Comparison of ENCODE assay signal across 8 cellular contexts in genomic region chr16:81314603-81315270, GRCh38. TPM values are rescaled to one million over a fixed set of nuclear protein-coding genes. Genes with fewer than 3 reads are reported as not detected.
A peak's percentile ranks its signal among the peaks of the same experiment; 100 is the strongest.
DNase-seq lines count a peak whose midpoint lies in the region; ATAC-seq and TF ChIP-seq lines count a peak whose summit lies in the region.

Gene GAN (plus strand): TSS chr16:81314962. CDS start chr16:81315114, 152 bp downstream.

- H3K27ac ChIP-seq in osteoblast (ENCODE audit: low read depth, low read length) (peak within 1 kb of the TSS; percentile 74), thoracic aorta (peak within 1 kb of the TSS; percentile 78 to 83)

- peak within 1 kb of the TSS; percentile 98 for H2AFZ ChIP-seq in osteoblast (ENCODE audit: low read length)

- H3K4me1 ChIP-seq in osteoblast (ENCODE audit: insufficient read depth, low read length) (peaks cover 29% of the 10 kb centered on the region), thoracic aorta (ENCODE audit: control insufficient read depth in 1 of 2, low read depth in 2 of 2) (peaks cover 12 to 16% of the 10 kb centered on the region in 2 donors)

- H3K27me3 Mint-ChIP-seq in activated naive CD8-positive, alpha-beta T cell treated with anti-CD3 and anti-CD28 coated beads, Interleukin-2, amount 10 ng/mL, durations not matched to agents 7 days and 5 days = peaks cover 1% of the 10 kb centered on the region
- H3K27me3 Mint-ChIP-seq in glutamatergic neuron (ENCODE audit: unreplicated experiment) = peaks cover 8% of the 10 kb centered on the region

- H3K9me3 Mint-ChIP-seq in activated naive CD8-positive, alpha-beta T cell treated with anti-CD3 and anti-CD28 coated beads, Interleukin-2, amount 10 ng/mL, durations not matched to agents 7 days and 5 days = no peaks in the 10 kb centered on the region
- H3K9me3 Mint-ChIP-seq in glutamatergic neuron (ENCODE audit: unreplicated experiment) = peaks cover 15% of the 10 kb centered on the region

- no peaks in the 10 kb centered on the region for H3K36me3 ChIP-seq in osteoblast (ENCODE audit: insufficient read depth, low read length)
- no peaks in the 10 kb centered on the region for H3K36me3 ChIP-seq in thoracic aorta

- DNase-seq in GM12864 (ENCODE audit: low read depth) (peak; percentile 81), NCI-H1105 treated with DMSO at 0.1 percent for 48 hours (lab: John Stamatoyannopoulos, UW) (peak; percentile 84), SKM-1 treated with dmso at 0.1 percent for 144 hours (lab: John Stamatoyannopoulos, UW; ENCODE audit: unreplicated experiment) (peak; percentile 95), glutamatergic neuron (peak; percentile 96), osteoblast (ENCODE audit: insufficient read length, low spot score, missing footprints) (peak; percentile 97), thoracic aorta (ENCODE audit: low spot score) (peak; percentile 89)
- peak; percentile 95 for DNase-seq in activated naive CD8-positive, alpha-beta T cell treated with anti-CD3 and anti-CD28 coated beads, Interleukin-2, amount 10 ng/mL, durations not matched to agents 7 days and 5 days

- no peaks in the 10 kb centered on the region for H4K20me1 ChIP-seq in osteoblast (ENCODE audit: insufficient read depth, low read length)

- H3K4me3 Mint-ChIP-seq in activated naive CD8-positive, alpha-beta T cell treated with anti-CD3 and anti-CD28 coated beads, Interleukin-2, amount 10 ng/mL, durations not matched to agents 7 days and 5 days = peak within 1 kb of the TSS; percentile 93
- H3K4me3 Mint-ChIP-seq in glutamatergic neuron (ENCODE audit: unreplicated experiment) = peak within 1 kb of the TSS; percentile 99

- H3K27me3 ChIP-seq in osteoblast (ENCODE audit: insufficient read depth, low read length) (no peaks in the 10 kb centered on the region), thoracic aorta (replicated peaks; ENCODE audit: insufficient read depth) (no peaks in the 10 kb centered on the region)

- H3K27ac Mint-ChIP-seq in activated naive CD8-positive, alpha-beta T cell treated with anti-CD3 and anti-CD28 coated beads, Interleukin-2, amount 10 ng/mL, durations not matched to agents 7 days and 5 days = peak within 1 kb of the TSS; percentile 86
- peak within 1 kb of the TSS; percentile 89 for H3K27ac Mint-ChIP-seq in glutamatergic neuron (ENCODE audit: unreplicated experiment)

- no peak for TF ChIP-seq CTCF in GM12864 (IDR thresholded peaks at IDR 0.05; ENCODE audit: low read depth, low read length, missing control alignments)
- no peak for TF ChIP-seq CTCF in glutamatergic neuron (IDR thresholded peaks at IDR 0.05; ENCODE audit: partially characterized antibody, unreplicated experiment)
- no peak for TF ChIP-seq CTCF in osteoblast (IDR thresholded peaks at IDR 0.05; ENCODE audit: extremely low read depth, low read depth, low read length)
- no peak for TF ChIP-seq CTCF in thoracic aorta (IDR thresholded peaks at IDR 0.05)

- H3K36me3 Mint-ChIP-seq in activated naive CD8-positive, alpha-beta T cell treated with anti-CD3 and anti-CD28 coated beads, Interleukin-2, amount 10 ng/mL, durations not matched to agents 7 days and 5 days = peaks cover 7% of the 10 kb centered on the region
- no peaks in the 10 kb centered on the region for H3K36me3 Mint-ChIP-seq in glutamatergic neuron (ENCODE audit: unreplicated experiment)

- H3K9me3 ChIP-seq in osteoblast (ENCODE audit: low read depth, low read length) = no peaks in the 10 kb centered on the region
- no peaks in the 10 kb centered on the region for H3K9me3 ChIP-seq in thoracic aorta

- POLR2A ChIA-PET in activated naive CD8-positive, alpha-beta T cell treated with anti-CD3 and anti-CD28 coated beads, Interleukin-2, amount 10 ng/mL, durations not matched to agents 7 days and 5 days (lab: Charles Lee) = interaction anchor here (0.6 to 2.2 kb wide), 12 partner anchors 10 to 855 kb away, joined by 3 to 11 read pairs (median 4); partner anchors contain the start of genes ATMIN, C16orf46, CENPN and CMC2

- H3K4me1 Mint-ChIP-seq in activated naive CD8-positive, alpha-beta T cell treated with anti-CD3 and anti-CD28 coated beads, Interleukin-2, amount 10 ng/mL, durations not matched to agents 7 days and 5 days = peaks cover 30% of the 10 kb centered on the region
- peaks cover 13% of the 10 kb centered on the region for H3K4me1 Mint-ChIP-seq in glutamatergic neuron (ENCODE audit: low read depth, unreplicated experiment)

- ATAC-seq in HG02678 (IDR thresholded peaks at IDR 0.05; ENCODE audit: unreplicated experiment) = peak; percentile 97
- ATAC-seq in activated naive CD8-positive, alpha-beta T cell treated with anti-CD3 and anti-CD28 coated beads, Interleukin-2, amount 10 ng/mL, durations not matched to agents 7 days and 5 days (ENCODE audit: low read depth) = peak; percentile 96
- peak; percentile 92 for ATAC-seq in thoracic aorta (ENCODE audit: insufficient number of reproducible peaks, low FRiP score, low read depth)

- H3K4me2 ChIP-seq in osteoblast (ENCODE audit: insufficient read depth, low read length) = peak within 1 kb of the TSS; percentile 99

- peaks cover 56% of the 10 kb centered on the region for H3K79me2 ChIP-seq in osteoblast (ENCODE audit: insufficient read depth, low read length)

- H3K4me3 ChIP-seq in GM12864 (ENCODE audit: low read depth, low read length) (peak within 1 kb of the TSS; percentile 86), osteoblast (ENCODE audit: insufficient read depth, low read length) (peak within 1 kb of the TSS; percentile 97), thoracic aorta (peak within 1 kb of the TSS; percentile 85)

RNA-seq across cellular contexts. Expression of gene GAN, which starts in this region (rescaled TPM):
- total RNA-seq in activated naive CD8-positive, alpha-beta T cell treated with anti-CD3 and anti-CD28 coated beads, Interleukin-2, amount 10 ng/mL, durations not matched to agents 7 days and 5 days = 1 to 10 TPM; 9.0 to 9.3 TPM
- total RNA-seq in glutamatergic neuron (ENCODE audit: unreplicated experiment) (14.4 TPM), osteoblast (10.3 and 10.9 TPM in 2 replicates), thoracic aorta (10 to 100 TPM in 1 of 2 donors, 1 to 10 TPM in 1; 7.4 to 10.1 TPM)

Comparison
In these comparisons a context has a peak if more than half of its experiments do, and no peak if none do; other contexts are left out.
1. Peak in every context shown above with its lines: DNase-seq, ATAC-seq, H3K4me3 ChIP-seq and H3K27ac ChIP-seq.